Comparison of ENCODE assay signal across 1 cellular context in genomic region chr19:4066176-4066606, GRCh38.
TF ChIP-seq lines count a peak whose summit lies in the region.

No MANE protein-coding gene starts in this region.

TF ChIP-seq in HEK293, 187 proteins besides CTCF, POLR2A, EP300 and RAD21 (continued from another document):
- TF ChIP-seq ZBTB26 (tag by site-specific recombination; optimal IDR thresholded peaks at IDR 0.05) (peak; percentile 68), ZBTB7A (tag by site-specific recombination; IDR thresholded peaks at IDR 0.05; ENCODE audit: low read depth) (peak; percentile 91), EGR2 (tag by site-specific recombination; IDR thresholded peaks at IDR 0.05; ENCODE audit: low read depth) (no peak), GLIS1 (tag by site-specific recombination; IDR thresholded peaks at IDR 0.05) (peak; percentile 67), ZBTB8A (tag by site-specific recombination; IDR thresholded peaks at IDR 0.05) (0 out of 2 replicates have a peak, but pooled peaks have one; percentile 32), KLF9 (tag by site-specific recombination; IDR thresholded peaks at IDR 0.05; ENCODE audit: low read depth) (peak; percentile 25; the same call in 1 of the 2 replicates), OSR2 (tag by site-specific recombination; IDR thresholded peaks at IDR 0.05) (no peak), ZNF792 (tag by site-specific recombination; IDR thresholded peaks at IDR 0.05) (no peak), ZBTB20 (tag by site-specific recombination; IDR thresholded peaks at IDR 0.05) (peak; percentile 62; the same call in 1 of the 2 replicates), ZIC2 (tag by site-specific recombination; IDR thresholded peaks at IDR 0.05) (peak; percentile 67), YY2 (tag by site-specific recombination; IDR thresholded peaks at IDR 0.05) (no peak), ZNF514 (tag by site-specific recombination; IDR thresholded peaks at IDR 0.05) (no peak), ZNF335 (tag by site-specific recombination; conservative IDR thresholded peaks at IDR 0.05) (peak; percentile 26; the same call in 1 of the 2 replicates)
- TF ChIP-seq, protein P1, sequence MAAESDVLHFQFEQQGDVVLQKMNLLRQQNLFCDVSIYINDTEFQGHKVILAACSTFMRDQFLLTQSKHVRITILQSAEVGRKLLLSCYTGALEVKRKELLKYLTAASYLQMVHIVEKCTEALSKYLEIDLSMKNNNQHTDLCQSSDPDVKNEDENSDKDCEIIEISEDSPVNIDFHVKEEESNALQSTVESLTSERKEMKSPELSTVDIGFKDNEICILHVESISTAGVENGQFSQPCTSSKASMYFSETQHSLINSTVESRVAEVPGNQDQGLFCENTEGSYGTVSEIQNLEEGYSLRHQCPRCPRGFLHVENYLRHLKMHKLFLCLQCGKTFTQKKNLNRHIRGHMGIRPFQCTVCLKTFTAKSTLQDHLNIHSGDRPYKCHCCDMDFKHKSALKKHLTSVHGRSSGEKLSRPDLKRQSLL (tag by site-specific recombination; IDR thresholded peaks at IDR 0.05), result no peak
- TF ChIP-seq, protein P2, sequence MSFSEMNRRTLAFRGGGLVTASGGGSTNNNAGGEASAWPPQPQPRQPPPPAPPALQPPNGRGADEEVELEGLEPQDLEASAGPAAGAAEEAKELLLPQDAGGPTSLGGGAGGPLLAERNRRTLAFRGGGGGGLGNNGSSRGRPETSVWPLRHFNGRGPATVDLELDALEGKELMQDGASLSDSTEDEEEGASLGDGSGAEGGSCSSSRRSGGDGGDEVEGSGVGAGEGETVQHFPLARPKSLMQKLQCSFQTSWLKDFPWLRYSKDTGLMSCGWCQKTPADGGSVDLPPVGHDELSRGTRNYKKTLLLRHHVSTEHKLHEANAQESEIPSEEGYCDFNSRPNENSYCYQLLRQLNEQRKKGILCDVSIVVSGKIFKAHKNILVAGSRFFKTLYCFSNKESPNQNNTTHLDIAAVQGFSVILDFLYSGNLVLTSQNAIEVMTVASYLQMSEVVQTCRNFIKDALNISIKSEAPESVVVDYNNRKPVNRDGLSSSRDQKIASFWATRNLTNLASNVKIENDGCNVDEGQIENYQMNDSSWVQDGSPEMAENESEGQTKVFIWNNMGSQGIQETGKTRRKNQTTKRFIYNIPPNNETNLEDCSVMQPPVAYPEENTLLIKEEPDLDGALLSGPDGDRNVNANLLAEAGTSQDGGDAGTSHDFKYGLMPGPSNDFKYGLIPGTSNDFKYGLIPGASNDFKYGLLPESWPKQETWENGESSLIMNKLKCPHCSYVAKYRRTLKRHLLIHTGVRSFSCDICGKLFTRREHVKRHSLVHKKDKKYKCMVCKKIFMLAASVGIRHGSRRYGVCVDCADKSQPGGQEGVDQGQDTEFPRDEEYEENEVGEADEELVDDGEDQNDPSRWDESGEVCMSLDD (tag by site-specific recombination; IDR thresholded peaks at IDR 0.05), result peak; percentile 98
- TF ChIP-seq, protein P3, sequence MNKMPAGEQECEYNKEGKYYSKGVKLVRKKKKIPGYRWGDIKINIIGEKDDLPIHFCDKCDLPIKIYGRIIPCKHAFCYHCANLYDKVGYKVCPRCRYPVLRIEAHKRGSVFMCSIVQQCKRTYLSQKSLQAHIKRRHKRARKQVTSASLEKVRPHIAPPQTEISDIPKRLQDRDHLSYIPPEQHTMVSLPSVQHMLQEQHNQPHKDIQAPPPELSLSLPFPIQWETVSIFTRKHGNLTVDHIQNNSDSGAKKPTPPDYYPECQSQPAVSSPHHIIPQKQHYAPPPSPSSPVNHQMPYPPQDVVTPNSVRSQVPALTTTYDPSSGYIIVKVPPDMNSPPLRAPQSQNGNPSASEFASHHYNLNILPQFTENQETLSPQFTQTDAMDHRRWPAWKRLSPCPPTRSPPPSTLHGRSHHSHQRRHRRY (tag by site-specific recombination; IDR thresholded peaks at IDR 0.05), result no peak
